Comparison of ENCODE assay signal across 12 cellular contexts in genomic region chrY:3002190-3002589, GRCh38.
DNase-seq lines count a peak whose midpoint lies in the region; ATAC-seq and TF ChIP-seq lines count a peak whose summit lies in the region.
"Had no signal": no experiment of that assay in that cellular context is flagged by ENCODE, and none has a peak within 500 bp of the region (broad histone marks: within the 10 kb centered on the region; RNA-seq: fewer than 3 reads in every experiment).

No MANE protein-coding gene starts in this region.

- TF ChIP-seq CTCF in RWPE2 (IDR thresholded peaks at IDR 0.05; ENCODE audit: poor library complexity, severe bottlenecking) (no peak), mucosa of descending colon (IDR thresholded peaks at IDR 0.05) (no peak)

- intact Hi-C loops in activated CD4-positive, alpha-beta T cell treated with anti-CD3 and anti-CD28 coated beads for 36 hours (cut with DNase I, micrococcal nuclease), result loop anchor here (2.0 to 5.0 kb wide), 3 partner anchors 65 to 160 kb away; partner anchors contain the start of genes RPS4Y1 (in 2 of the 2) and ZFY (in 1 of the 2)
- intact Hi-C loops in mucosa of descending colon (cut with DNase I, micrococcal nuclease), result no loop called here

- no peaks in the 10 kb centered on the region for H3K27me3 ChIP-seq in RWPE2 (ENCODE audit: insufficient read depth, poor library complexity, severe bottlenecking)

- peaks cover 56% of the 10 kb centered on the region for H3K4me1 Mint-ChIP-seq in activated CD4-positive, alpha-beta T cell treated with anti-CD3 and anti-CD28 coated beads for 36 hours
- peaks cover 58% of the 10 kb centered on the region for H3K4me1 Mint-ChIP-seq in stimulated activated naive CD8-positive, alpha-beta T cell treated with anti-CD3 and anti-CD28 coated beads, Interleukin-15, Interleukin-2, amounts not matched to agents 100 ng/mL and 50 ng/mL, for 24 hours (ENCODE audit: low read depth)

- H3K4me3 ChIP-seq in RWPE2 (ENCODE audit: severe bottlenecking) (no peak overlapping the region), mucosa of descending colon (no peak overlapping the region)
- H3K4me3 ChIP-seq: lung had no signal

- CTCF ChIA-PET in activated CD4-positive, alpha-beta T cell treated with anti-CD3 and anti-CD28 coated beads for 36 hours (lab: Charles Lee), result interaction anchor here (0.8 to 1.1 kb wide), 3 partner anchors 11 to 183 kb away, joined by 3 to 4 read pairs (median 3); no protein-coding TSS in a partner anchor

- no peaks in the 10 kb centered on the region for H3K9me3 Mint-ChIP-seq in activated CD4-positive, alpha-beta T cell treated with anti-CD3 and anti-CD28 coated beads for 36 hours (ENCODE audit: low read depth)
- H3K9me3 Mint-ChIP-seq in stimulated activated naive CD8-positive, alpha-beta T cell treated with anti-CD3 and anti-CD28 coated beads, Interleukin-15, Interleukin-2, amounts not matched to agents 100 ng/mL and 50 ng/mL, for 24 hours, result no peaks in the 10 kb centered on the region

- H3K4me1 ChIP-seq in RWPE2 (ENCODE audit: insufficient read depth, poor library complexity, severe bottlenecking) (peaks cover 22% of the 10 kb centered on the region), mucosa of descending colon (ENCODE audit: low read depth) (peaks cover 15% of the 10 kb centered on the region)

- peak overlapping the region; percentile 84 for H3K4me3 Mint-ChIP-seq in activated CD4-positive, alpha-beta T cell treated with anti-CD3 and anti-CD28 coated beads for 36 hours
- peak overlapping the region; percentile 93 for H3K4me3 Mint-ChIP-seq in stimulated activated naive CD8-positive, alpha-beta T cell treated with anti-CD3 and anti-CD28 coated beads, Interleukin-15, Interleukin-2, amounts not matched to agents 100 ng/mL and 50 ng/mL, for 24 hours

- no peaks in the 10 kb centered on the region for H3K9me3 ChIP-seq in RWPE2 (ENCODE audit: severe bottlenecking)
- no peaks in the 10 kb centered on the region for H3K9me3 ChIP-seq in mucosa of descending colon

- peak overlapping the region; percentile 94 for H3K27ac Mint-ChIP-seq in activated CD4-positive, alpha-beta T cell treated with anti-CD3 and anti-CD28 coated beads for 36 hours
- peak overlapping the region; percentile 94 for H3K27ac Mint-ChIP-seq in stimulated activated naive CD8-positive, alpha-beta T cell treated with anti-CD3 and anti-CD28 coated beads, Interleukin-15, Interleukin-2, amounts not matched to agents 100 ng/mL and 50 ng/mL, for 24 hours

- H3K27me3 Mint-ChIP-seq in activated CD4-positive, alpha-beta T cell treated with anti-CD3 and anti-CD28 coated beads for 36 hours, result no peaks in the 10 kb centered on the region
- H3K27me3 Mint-ChIP-seq in stimulated activated naive CD8-positive, alpha-beta T cell treated with anti-CD3 and anti-CD28 coated beads, Interleukin-15, Interleukin-2, amounts not matched to agents 100 ng/mL and 50 ng/mL, for 24 hours, result no peaks in the 10 kb centered on the region

- peak overlapping the region; percentile 86 for H3K27ac ChIP-seq in RWPE2 (ENCODE audit: poor library complexity, severe bottlenecking)
- H3K27ac ChIP-seq in epithelial cell of prostate, result peak overlapping the region; percentile 60

- DNase-seq in activated CD4-positive, alpha-beta T cell treated with anti-CD3 and anti-CD28 coated beads for 36 hours, result no peak
- no peak for DNase-seq in activated CD4-positive, alpha-beta T cell treated with anti-CD3 and anti-CD28 coated beads, Interleukin-2, amount 50 U/mL, for 48 hours
- DNase-seq in RWPE2 (ENCODE audit: low spot score) (no peak), epithelial cell of prostate (ENCODE audit: low read depth, low spot score) (no peak), NCI-H2171 treated with DMSO at 0.1 percent for 48 hours (lab: John Stamatoyannopoulos, UW) (no peak), mucosa of descending colon (no peak)
- DNase-seq: DMS79 treated with DMSO at 0.1 percent for 48 hours, NCI-H187, retina had no signal

- peak; percentile 57 for ATAC-seq in activated CD4-positive, alpha-beta T cell treated with anti-CD3 and anti-CD28 coated beads for 36 hours
- peak; percentile 57 for ATAC-seq in RWPE2 (ENCODE audit: low read depth)
- ATAC-seq in HG02840 (IDR thresholded peaks at IDR 0.05; ENCODE audit: low FRiP score, unreplicated experiment), result no peak
- no peak for ATAC-seq in mucosa of descending colon

- peaks cover 2% of the 10 kb centered on the region for H3K36me3 Mint-ChIP-seq in activated CD4-positive, alpha-beta T cell treated with anti-CD3 and anti-CD28 coated beads for 36 hours (ENCODE audit: low read depth)
- no peaks in the 10 kb centered on the region for H3K36me3 Mint-ChIP-seq in stimulated activated naive CD8-positive, alpha-beta T cell treated with anti-CD3 and anti-CD28 coated beads, Interleukin-15, Interleukin-2, amounts not matched to agents 100 ng/mL and 50 ng/mL, for 24 hours (ENCODE audit: low read depth)

- H3K36me3 ChIP-seq in RWPE2 (ENCODE audit: low read depth), result no peaks in the 10 kb centered on the region
- H3K36me3 ChIP-seq in mucosa of descending colon (ENCODE audit: low read depth), result no peaks in the 10 kb centered on the region

- POLR2A ChIA-PET in activated CD4-positive, alpha-beta T cell treated with anti-CD3 and anti-CD28 coated beads for 36 hours (lab: Charles Lee), result no interaction called here

Comparison
In these comparisons a context has a peak if more than half of its experiments do, and no peak if none do; other contexts are left out.
1. ATAC-seq: peak in activated CD4-positive, alpha-beta T cell treated with anti-CD3 and anti-CD28 coated beads for 36 hours (single experiment) and RWPE2 (single experiment); none in HG02840 (single experiment) and mucosa of descending colon (single experiment).
2. intact Hi-C loops: an anchor here in activated CD4-positive, alpha-beta T cell treated with anti-CD3 and anti-CD28 coated beads for 36 hours (2.0 to 5.0 kb wide); none called in mucosa of descending colon.